In the genomic region with DNA sequence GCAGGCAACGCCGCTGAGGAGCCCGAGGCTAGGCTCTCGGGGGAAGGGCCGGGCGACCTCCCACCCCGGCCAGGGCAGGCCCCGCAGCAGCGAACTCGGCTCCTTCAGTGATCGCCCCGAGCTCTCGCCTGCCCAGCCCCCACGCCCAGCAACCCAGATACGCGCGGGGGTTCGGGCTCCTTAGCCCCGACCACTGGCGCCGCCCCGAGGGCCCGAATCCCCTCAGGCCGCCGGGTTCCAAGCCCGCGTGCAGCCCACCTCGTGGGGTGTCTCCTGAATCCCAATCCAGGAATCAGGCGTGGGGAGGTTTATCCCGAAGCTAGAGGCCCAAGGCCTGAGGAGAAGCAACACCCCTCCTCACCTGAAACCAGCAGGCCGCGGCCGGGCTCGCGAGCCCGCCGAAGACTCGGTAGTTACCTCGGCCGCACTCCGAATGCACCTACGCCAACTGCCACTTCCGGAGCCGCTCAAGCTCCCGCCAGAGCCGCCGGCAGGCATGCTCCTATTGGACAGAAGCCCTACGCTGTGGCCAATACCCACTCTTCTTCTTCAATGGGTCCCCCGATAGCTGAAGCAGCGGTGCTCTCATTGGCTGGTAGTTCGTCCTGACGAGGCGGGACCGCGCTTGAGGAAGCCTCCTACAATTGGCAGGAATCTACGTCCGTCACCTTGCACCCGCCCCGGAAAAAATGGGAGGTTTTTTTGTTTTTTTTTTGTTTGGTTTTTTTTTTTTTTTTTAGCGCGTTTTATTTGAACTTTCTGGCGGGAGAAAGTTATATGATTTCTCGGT, we compare ENCODE assay signal across 8 cellular contexts. TPM values are rescaled to one million over a fixed set of nuclear protein-coding genes. Genes with fewer than 3 reads are reported as not detected.
A peak's percentile ranks its signal among the peaks of the same experiment; 100 is the strongest.
DNase-seq lines count a peak whose midpoint lies in the region; FAIRE-seq and TF ChIP-seq lines count a peak whose summit lies in the region.

A gene with protein sequence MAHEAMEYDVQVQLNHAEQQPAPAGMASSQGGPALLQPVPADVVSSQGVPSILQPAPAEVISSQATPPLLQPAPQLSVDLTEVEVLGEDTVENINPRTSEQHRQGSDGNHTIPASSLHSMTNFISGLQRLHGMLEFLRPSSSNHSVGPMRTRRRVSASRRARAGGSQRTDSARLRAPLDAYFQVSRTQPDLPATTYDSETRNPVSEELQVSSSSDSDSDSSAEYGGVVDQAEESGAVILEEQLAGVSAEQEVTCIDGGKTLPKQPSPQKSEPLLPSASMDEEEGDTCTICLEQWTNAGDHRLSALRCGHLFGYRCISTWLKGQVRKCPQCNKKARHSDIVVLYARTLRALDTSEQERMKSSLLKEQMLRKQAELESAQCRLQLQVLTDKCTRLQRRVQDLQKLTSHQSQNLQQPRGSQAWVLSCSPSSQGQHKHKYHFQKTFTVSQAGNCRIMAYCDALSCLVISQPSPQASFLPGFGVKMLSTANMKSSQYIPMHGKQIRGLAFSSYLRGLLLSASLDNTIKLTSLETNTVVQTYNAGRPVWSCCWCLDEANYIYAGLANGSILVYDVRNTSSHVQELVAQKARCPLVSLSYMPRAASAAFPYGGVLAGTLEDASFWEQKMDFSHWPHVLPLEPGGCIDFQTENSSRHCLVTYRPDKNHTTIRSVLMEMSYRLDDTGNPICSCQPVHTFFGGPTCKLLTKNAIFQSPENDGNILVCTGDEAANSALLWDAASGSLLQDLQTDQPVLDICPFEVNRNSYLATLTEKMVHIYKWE (minus strand): TSS at position 453 of the 790 bp plus-strand sequence. CDS start 5,428 bp downstream, outside the sequence.

- no peaks in the 10 kb centered on the region for H3K27me3 Mint-ChIP-seq in nephron (ENCODE audit: low read depth)
- H3K27me3 Mint-ChIP-seq in stimulated activated naive CD8-positive, alpha-beta T cell treated with anti-CD3 and anti-CD28 coated beads, Interleukin-15, Interleukin-2, amounts not matched to agents 100 ng/mL and 50 ng/mL, for 24 hours: no peaks in the 10 kb centered on the region

- H3K4me3 Mint-ChIP-seq in nephron: peak within 1 kb of the TSS; percentile 93 to 96 (median 94)
- peak within 1 kb of the TSS; percentile 87 for H3K4me3 Mint-ChIP-seq in stimulated activated naive CD8-positive, alpha-beta T cell treated with anti-CD3 and anti-CD28 coated beads, Interleukin-15, Interleukin-2, amounts not matched to agents 100 ng/mL and 50 ng/mL, for 24 hours

- DNase-seq in EL (peak; percentile 99), H54 (ENCODE audit: insufficient read length, low spot score) (peak; percentile 97), fibroblast of the aortic adventitia (ENCODE audit: low read depth) (peak; percentile 99)
- DNase-seq in activated T-helper 9 cell treated with anti-CD3 and anti-CD28 coated beads, Interleukin-2, amount 50 U/mL, for 16 hours (ENCODE audit: low read depth): peak; percentile 93

- peaks cover 27% of the 10 kb centered on the region; the same call in 1 of the 2 replicates for H3K36me3 ChIP-seq in Loucy (ENCODE audit: insufficient read depth, low read length)

- H3K4me3 ChIP-seq in Loucy (ENCODE audit: low read length, poor library complexity, severe bottlenecking) (peak within 1 kb of the TSS; percentile 90), fibroblast of the aortic adventitia (ENCODE audit: low read depth, low read length) (peak within 1 kb of the TSS; percentile 98)

- peak within 1 kb of the TSS; percentile 97 for H2AFZ ChIP-seq in Loucy (ENCODE audit: low read length)

- peaks cover 45% of the 10 kb centered on the region for H3K36me3 Mint-ChIP-seq in nephron (ENCODE audit: low read depth)
- peaks cover 39% of the 10 kb centered on the region for H3K36me3 Mint-ChIP-seq in stimulated activated naive CD8-positive, alpha-beta T cell treated with anti-CD3 and anti-CD28 coated beads, Interleukin-15, Interleukin-2, amounts not matched to agents 100 ng/mL and 50 ng/mL, for 24 hours (ENCODE audit: low read depth)

- peaks cover 8% of the 10 kb centered on the region for H3K27me3 ChIP-seq in Loucy (ENCODE audit: insufficient read depth, low read length, poor library complexity, severe bottlenecking)

- TF ChIP-seq CTCF in Loucy (conservative IDR thresholded peaks at IDR 0.05; ENCODE audit: low read length) (no peak), fibroblast of the aortic adventitia (IDR thresholded peaks at IDR 0.05; ENCODE audit: insufficient read depth, low read length) (no peak), nephron (IDR thresholded peaks at IDR 0.05; ENCODE audit: unreplicated experiment in 3 of 3) (no peak)

- H3K4me1 ChIP-seq in Loucy (ENCODE audit: insufficient read depth, low read length, poor library complexity, severe bottlenecking): peaks cover 43% of the 10 kb centered on the region

- peak within 1 kb of the TSS; percentile 81 to 91 (median 90) for H3K27ac Mint-ChIP-seq in nephron
- peak within 1 kb of the TSS; percentile 96 for H3K27ac Mint-ChIP-seq in stimulated activated naive CD8-positive, alpha-beta T cell treated with anti-CD3 and anti-CD28 coated beads, Interleukin-15, Interleukin-2, amounts not matched to agents 100 ng/mL and 50 ng/mL, for 24 hours

- H3F3A ChIP-seq in Loucy (ENCODE audit: low read depth): no peaks in the 10 kb centered on the region

- H3K9me2 ChIP-seq in Loucy (replicated peaks; ENCODE audit: low read depth, low read length): no peaks in the 10 kb centered on the region

- H3K9me3 ChIP-seq in Loucy (ENCODE audit: insufficient read depth, low read depth, low read length): no peaks in the 10 kb centered on the region

- peaks cover 17% of the 10 kb centered on the region for H3K4me1 Mint-ChIP-seq in nephron
- peaks cover 55% of the 10 kb centered on the region for H3K4me1 Mint-ChIP-seq in stimulated activated naive CD8-positive, alpha-beta T cell treated with anti-CD3 and anti-CD28 coated beads, Interleukin-15, Interleukin-2, amounts not matched to agents 100 ng/mL and 50 ng/mL, for 24 hours (ENCODE audit: low read depth)

- FAIRE-seq in H54 (lab: Jason Lieb, UNC): peak; percentile 85

- peak within 1 kb of the TSS; percentile 99 for H3K9ac ChIP-seq in Loucy (ENCODE audit: low read depth, low read length, poor library complexity, severe bottlenecking)

- H3K9me3 Mint-ChIP-seq in nephron: peaks cover 22% of the 10 kb centered on the region
- H3K9me3 Mint-ChIP-seq in stimulated activated naive CD8-positive, alpha-beta T cell treated with anti-CD3 and anti-CD28 coated beads, Interleukin-15, Interleukin-2, amounts not matched to agents 100 ng/mL and 50 ng/mL, for 24 hours: no peaks in the 10 kb centered on the region

- TF ChIP-seq POLR2A in H54 (IDR thresholded peaks at IDR 0.05; ENCODE audit: low read depth, low read length) (peak; percentile 90), Raji (IDR thresholded peaks at IDR 0.05; ENCODE audit: insufficient read depth, low read depth, low read length) (peak; percentile 83)

- H4K20me1 ChIP-seq in Loucy (ENCODE audit: insufficient read depth, low read length, poor library complexity, severe bottlenecking): peaks cover 49% of the 10 kb centered on the region

- peaks cover 58% of the 10 kb centered on the region for H3K79me2 ChIP-seq in Loucy (ENCODE audit: insufficient read depth, low read length)

- peak within 1 kb of the TSS; percentile 81 for H3K4me2 ChIP-seq in Loucy (ENCODE audit: low read depth, low read length, poor library complexity, severe bottlenecking)

RNA-seq across cellular contexts. Expression of the gene that starts here (rescaled TPM):
- 10.7 and 41.2 TPM in 2 replicates for total RNA-seq in fibroblast of the aortic adventitia (ENCODE audit: low replicate concordance)

Comparison
In these comparisons a context has a peak if more than half of its experiments do, and no peak if none do; other contexts are left out.
1. Peak in every context shown above with its lines: DNase-seq and H3K4me3 ChIP-seq.